ENCODE assay signal across 19 cellular contexts in genomic region chr9:15389173-15389572, GRCh38. TPM values are rescaled to one million over a fixed set of nuclear protein-coding genes. Genes with fewer than 3 reads are reported as not detected.
DNase-seq lines count a peak whose midpoint lies in the region; ATAC-seq and TF ChIP-seq lines count a peak whose summit lies in the region.
"Had no signal": no experiment of that assay in that cellular context is flagged by ENCODE, and none has a peak within 500 bp of the region (broad histone marks: within the 10 kb centered on the region; RNA-seq: fewer than 3 reads in every experiment).

No MANE protein-coding gene starts in this region.

- H3K4me3 ChIP-seq in adipocyte (ENCODE audit: low read length) (no peak overlapping the region), mucosa of rectum (ENCODE audit: low read length in 2 of 2) (no peak overlapping the region)
- H3K4me3 ChIP-seq: SK-N-MC had no signal

- DNase-seq in EH (ENCODE audit: low read depth) = peak; percentile 15
- DNase-seq in adipocyte (ENCODE audit: low read depth) = peak; percentile 21
- DNase-seq in foreskin keratinocyte = peak in 1 of 2 donors; percentile 4
- no peak for DNase-seq in 8988T
- DNase-seq in T-helper 9 cell = no peak
- no peak for DNase-seq in SIG-M5 (lab: John Stamatoyannopoulos, UW)
- DNase-seq: CD4-positive, CD25-positive, alpha-beta regulatory T cell; COR-L47; DMS79; Kasumi-1; NCI-H1436; NCI-H187 treated with DMSO at 0.1 percent for 48 hours; NCI-H2107; NCI-H446 treated with DMSO at 0.1 percent for 48 hours; NCI-H526 treated with DMSO at 0.1 percent for 48 hours; SHP77 had no signal

- ATAC-seq in foreskin keratinocyte (peak; percentile 41), GM19467 (IDR thresholded peaks at IDR 0.05; ENCODE audit: unreplicated experiment) (no peak)

- no peaks in the 10 kb centered on the region for H3K9me3 ChIP-seq in adipocyte (ENCODE audit: control insufficient read depth, low read length)
- no peaks in the 10 kb centered on the region for H3K9me3 ChIP-seq in mucosa of rectum (ENCODE audit: control insufficient read depth in 2 of 2, low read length in 2 of 2)

- H3K9ac ChIP-seq in adipocyte (ENCODE audit: low read length) (no peak overlapping the region), mucosa of rectum (ENCODE audit: low read depth in 1 of 2, low read length in 2 of 2) (no peak overlapping the region)

- H3K4me1 ChIP-seq in adipocyte (ENCODE audit: control insufficient read depth, insufficient read depth, low read length) (peaks cover 3% of the 10 kb centered on the region), foreskin keratinocyte (no peaks in the 10 kb centered on the region), mucosa of rectum (ENCODE audit: control insufficient read depth in 2 of 2, insufficient read depth in 2 of 2, low read length in 2 of 2) (peaks cover 15 to 20% of the 10 kb centered on the region in 2 donors)

- H3K27ac ChIP-seq in foreskin keratinocyte (no peak overlapping the region), mucosa of rectum (ENCODE audit: low read depth in 2 of 2, low read length in 2 of 2) (peak overlapping the region; percentile 0 to 43)
- H3K27ac ChIP-seq: SK-N-MC had no signal

- no peak for TF ChIP-seq CTCF in foreskin keratinocyte (conservative IDR thresholded peaks at IDR 0.05)

- no peaks in the 10 kb centered on the region for H3K36me3 ChIP-seq in adipocyte (ENCODE audit: control insufficient read depth, insufficient read depth, low read length, severe bottlenecking)
- H3K36me3 ChIP-seq in mucosa of rectum (ENCODE audit: control insufficient read depth in 2 of 2, insufficient read depth in 2 of 2, low read length in 2 of 2) = no peaks in the 10 kb centered on the region

- H3K27me3 ChIP-seq in adipocyte (replicated peaks; ENCODE audit: control insufficient read depth, insufficient read depth, low read length) = peaks cover 4% of the 10 kb centered on the region
- H3K27me3 ChIP-seq in foreskin keratinocyte = no peaks in the 10 kb centered on the region
- H3K27me3 ChIP-seq in mucosa of rectum (ENCODE audit: control insufficient read depth in 2 of 2, insufficient read depth in 2 of 2, low read length in 2 of 2) = no peaks in the 10 kb centered on the region

RNA-seq across cellular contexts. Expression of gene SNAPC3, which starts 33.5 kb away (rescaled TPM):
- 21.7 and 23.4 TPM in 2 replicates for total RNA-seq in foreskin keratinocyte
- polyA plus RNA-seq in foreskin keratinocyte = 8.5 and 10.1 TPM in 2 replicates

Comparison
In these comparisons a context has a peak if more than half of its experiments do, and no peak if none do; other contexts are left out.
1. DNase-seq: peak in EH (single experiment) and adipocyte (single experiment); none in 8988T (single experiment), T-helper 9 cell (single experiment) and SIG-M5 (single experiment).